ENCODE assay signal across 16 cellular contexts in genomic region chr14:63468273-63468672, GRCh38.
DNase-seq lines count a peak whose midpoint lies in the region; ATAC-seq lines count a peak whose summit lies in the region.
"Had no signal": no experiment of that assay in that cellular context is flagged by ENCODE, and none has a peak within 500 bp of the region (broad histone marks: within the 10 kb centered on the region; RNA-seq: fewer than 3 reads in every experiment).

No MANE protein-coding gene starts in this region.

- no peak overlapping the region for H2BK120ac ChIP-seq in trophoblast cell (ENCODE audit: insufficient read depth, low read length, poor library complexity)

- H4K12ac ChIP-seq in trophoblast cell (ENCODE audit: low read depth, low read length), result no peak overlapping the region

- peaks cover 50% of the 10 kb centered on the region for H3K4me1 Mint-ChIP-seq in activated T-cell treated with anti-CD3 and anti-CD28 coated beads, Interleukin-2, amount 50 U/mL, for 24 hours (ENCODE audit: low read depth)
- H3K4me1 Mint-ChIP-seq in activated T-helper 2 cell treated with anti-CD3 and anti-CD28 coated beads, Interferon-gamma antibody, Interleukin-2, Interleukin-4, amounts not matched to agents 10 μg/mL and 5 μg/mL and 100 μg/mL, durations not matched to agents 14 hours and 24 hours and 36 hours (ENCODE audit: low read depth), result peaks cover 30% of the 10 kb centered on the region

- no peak overlapping the region for H3K4me3 ChIP-seq in trophoblast cell (ENCODE audit: low read depth, low read length)
- H3K4me3 ChIP-seq in SJCRH30, result no peak overlapping the region
- H3K4me3 ChIP-seq: upper lobe of right lung had no signal

- peak overlapping the region; percentile 37 for H3K27ac Mint-ChIP-seq in activated T-cell treated with anti-CD3 and anti-CD28 coated beads, Interleukin-2, amount 50 U/mL, for 24 hours
- peak overlapping the region; percentile 7 for H3K27ac Mint-ChIP-seq in activated T-helper 2 cell treated with anti-CD3 and anti-CD28 coated beads, Interferon-gamma antibody, Interleukin-2, Interleukin-4, amounts not matched to agents 10 μg/mL and 5 μg/mL and 100 μg/mL, durations not matched to agents 14 hours and 24 hours and 36 hours
- H3K27ac Mint-ChIP-seq: endodermal cell had no signal

- DNase-seq in activated T-cell treated with anti-CD3 and anti-CD28 coated beads, Interleukin-2, amount 50 U/mL, for 24 hours, result no peak
- no peak for DNase-seq in activated T-cell treated with anti-CD3 and anti-CD28 coated beads, Interleukin-2, amount 50 U/mL, for 48 hours
- no peak for DNase-seq in activated T-helper 2 cell treated with anti-CD3 and anti-CD28 coated beads, Interferon-gamma antibody, Interleukin-2, Interleukin-4, amounts not matched to agents 10 μg/mL and 5 μg/mL and 100 μg/mL, durations not matched to agents 14 hours and 24 hours and 36 hours (ENCODE audit: low spot score)
- DNase-seq in trophoblast cell (peak; percentile 51 to 78), SJCRH30 (no peak), midbrain (lab: John Stamatoyannopoulos, UW) (no peak)
- DNase-seq: activated CD4-positive, CD25-positive, alpha-beta regulatory T cell; activated gamma-delta T cell; Caco-2; endodermal cell; MM.1S; stimulated activated CD8-positive, alpha-beta memory T cell treated with anti-CD3 and anti-CD28 coated beads, Interleukin-4, amount 100 ng/mL, for 48 hours; upper lobe of right lung had no signal

- H3K4me1 ChIP-seq in trophoblast cell (ENCODE audit: control insufficient read depth in 1 of 2, insufficient read depth in 2 of 2, low read length in 2 of 2), result peaks cover 2% of the 10 kb centered on the region in 2 experiments
- peaks cover 10% of the 10 kb centered on the region for H3K4me1 ChIP-seq in SJCRH30

- H2AK5ac ChIP-seq in trophoblast cell (ENCODE audit: low read length), result no peak overlapping the region

- H3K4me3 Mint-ChIP-seq in activated T-cell treated with anti-CD3 and anti-CD28 coated beads, Interleukin-2, amount 50 U/mL, for 24 hours, result no peak overlapping the region
- H3K4me3 Mint-ChIP-seq in activated T-helper 2 cell treated with anti-CD3 and anti-CD28 coated beads, Interferon-gamma antibody, Interleukin-2, Interleukin-4, amounts not matched to agents 10 μg/mL and 5 μg/mL and 100 μg/mL, durations not matched to agents 14 hours and 24 hours and 36 hours (ENCODE audit: low read depth), result no peak overlapping the region
- H3K4me3 Mint-ChIP-seq: endodermal cell had no signal

- H3K9me3 Mint-ChIP-seq in activated T-cell treated with anti-CD3 and anti-CD28 coated beads, Interleukin-2, amount 50 U/mL, for 24 hours, result no peaks in the 10 kb centered on the region
- no peaks in the 10 kb centered on the region for H3K9me3 Mint-ChIP-seq in activated T-helper 2 cell treated with anti-CD3 and anti-CD28 coated beads, Interferon-gamma antibody, Interleukin-2, Interleukin-4, amounts not matched to agents 10 μg/mL and 5 μg/mL and 100 μg/mL, durations not matched to agents 14 hours and 24 hours and 36 hours
- H3K9me3 Mint-ChIP-seq: endodermal cell had no signal

- H3K27me3 ChIP-seq in trophoblast cell (ENCODE audit: insufficient read depth, low read length), result no peaks in the 10 kb centered on the region
- no peaks in the 10 kb centered on the region for H3K27me3 ChIP-seq in SJCRH30
- H3K27me3 ChIP-seq: upper lobe of right lung had no signal

- H3K36me3 ChIP-seq in trophoblast cell (ENCODE audit: control insufficient read depth in 1 of 2, insufficient read depth in 2 of 2, low read length in 2 of 2), result no peaks in the 10 kb centered on the region
- H3K36me3 ChIP-seq in SJCRH30, result no peaks in the 10 kb centered on the region
- H3K36me3 ChIP-seq: upper lobe of right lung had no signal

- H3K18ac ChIP-seq in trophoblast cell (ENCODE audit: low read length), result no peak overlapping the region

- H3K27ac ChIP-seq in trophoblast cell (ENCODE audit: low read depth, low read length), result no peak overlapping the region
- no peak overlapping the region for H3K27ac ChIP-seq in SJCRH30
- H3K27ac ChIP-seq: HL-60, upper lobe of right lung had no signal

- no peaks in the 10 kb centered on the region for H3K9me3 ChIP-seq in trophoblast cell (ENCODE audit: insufficient read depth, low read depth, low read length)
- no peaks in the 10 kb centered on the region for H3K9me3 ChIP-seq in SJCRH30 (replicated peaks)
- H3K9me3 ChIP-seq: Caco-2, upper lobe of right lung had no signal

- no CpG with 5 or more reads among the region's 1 CpG for WGBS in trophoblast cell (ENCODE audit: extremely low coverage, insufficient coverage, insufficient read length)

- ATAC-seq in HG03442 (IDR thresholded peaks at IDR 0.05; ENCODE audit: unreplicated experiment), result peak; percentile 27
- ATAC-seq in HG03139 (IDR thresholded peaks at IDR 0.05; ENCODE audit: unreplicated experiment), result no peak
- ATAC-seq: upper lobe of right lung had no signal

- peaks cover 3% of the 10 kb centered on the region for H3K79me2 ChIP-seq in trophoblast cell (ENCODE audit: control insufficient read depth, insufficient read depth, low read length, poor library complexity)

- no peak overlapping the region for H3K4ac ChIP-seq in trophoblast cell (ENCODE audit: low read depth, low read length)

- no peak overlapping the region for H3K4me2 ChIP-seq in trophoblast cell (ENCODE audit: low read length)

- H3K23ac ChIP-seq in trophoblast cell (ENCODE audit: low read length), result no peak overlapping the region

- no peak overlapping the region for H3K14ac ChIP-seq in trophoblast cell (ENCODE audit: low read length)

- H4K8ac ChIP-seq in trophoblast cell (ENCODE audit: low read depth, low read length), result no peak overlapping the region

- intact Hi-C loops in activated T-helper 2 cell treated with anti-CD3 and anti-CD28 coated beads, Interferon-gamma antibody, Interleukin-2, Interleukin-4, amounts not matched to agents 10 μg/mL and 5 μg/mL and 100 μg/mL, durations not matched to agents 14 hours and 24 hours and 36 hours (cut with micrococcal nuclease), result loop anchor here (1.0 kb wide), 1 partner anchor 10 kb away; no protein-coding TSS in a partner anchor

- H2BK12ac ChIP-seq in trophoblast cell (ENCODE audit: low read length), result no peak overlapping the region

- no peaks in the 10 kb centered on the region for H3K79me1 ChIP-seq in trophoblast cell (ENCODE audit: low read length)

- H4K91ac ChIP-seq in trophoblast cell (ENCODE audit: low read depth, low read length), result no peak overlapping the region

- no peak overlapping the region for H2AFZ ChIP-seq in trophoblast cell (ENCODE audit: insufficient read depth, low read length, poor library complexity)

- H2BK5ac ChIP-seq in trophoblast cell (ENCODE audit: low read depth, low read length, poor library complexity), result no peak overlapping the region

- H3K27me3 Mint-ChIP-seq in activated T-cell treated with anti-CD3 and anti-CD28 coated beads, Interleukin-2, amount 50 U/mL, for 24 hours, result no peaks in the 10 kb centered on the region
- no peaks in the 10 kb centered on the region for H3K27me3 Mint-ChIP-seq in activated T-helper 2 cell treated with anti-CD3 and anti-CD28 coated beads, Interferon-gamma antibody, Interleukin-2, Interleukin-4, amounts not matched to agents 10 μg/mL and 5 μg/mL and 100 μg/mL, durations not matched to agents 14 hours and 24 hours and 36 hours (ENCODE audit: low read depth)

- no peak overlapping the region for H3K9ac ChIP-seq in trophoblast cell (ENCODE audit: low read length)

- peaks cover 7% of the 10 kb centered on the region for H3K36me3 Mint-ChIP-seq in activated T-cell treated with anti-CD3 and anti-CD28 coated beads, Interleukin-2, amount 50 U/mL, for 24 hours (ENCODE audit: low read depth)
- peaks cover 8% of the 10 kb centered on the region for H3K36me3 Mint-ChIP-seq in activated T-helper 2 cell treated with anti-CD3 and anti-CD28 coated beads, Interferon-gamma antibody, Interleukin-2, Interleukin-4, amounts not matched to agents 10 μg/mL and 5 μg/mL and 100 μg/mL, durations not matched to agents 14 hours and 24 hours and 36 hours (ENCODE audit: low read depth)

Comparison
In these comparisons a context has a peak if more than half of its experiments do, and no peak if none do; other contexts are left out.
1. DNase-seq: peak in trophoblast cell (2 of 2); none in activated T-cell treated with anti-CD3 and anti-CD28 coated beads, Interleukin-2, amount 50 U/mL, for 24 hours (single experiment), activated T-cell treated with anti-CD3 and anti-CD28 coated beads, Interleukin-2, amount 50 U/mL, for 48 hours (0 of 2), activated T-helper 2 cell treated with anti-CD3 and anti-CD28 coated beads, Interferon-gamma antibody, Interleukin-2, Interleukin-4, amounts not matched to agents 10 μg/mL and 5 μg/mL and 100 μg/mL, durations not matched to agents 14 hours and 24 hours and 36 hours (single experiment), SJCRH30 (0 of 2) and midbrain (single experiment).